1 cellular context compared by ENCODE assay signal in the genomic region with DNA sequence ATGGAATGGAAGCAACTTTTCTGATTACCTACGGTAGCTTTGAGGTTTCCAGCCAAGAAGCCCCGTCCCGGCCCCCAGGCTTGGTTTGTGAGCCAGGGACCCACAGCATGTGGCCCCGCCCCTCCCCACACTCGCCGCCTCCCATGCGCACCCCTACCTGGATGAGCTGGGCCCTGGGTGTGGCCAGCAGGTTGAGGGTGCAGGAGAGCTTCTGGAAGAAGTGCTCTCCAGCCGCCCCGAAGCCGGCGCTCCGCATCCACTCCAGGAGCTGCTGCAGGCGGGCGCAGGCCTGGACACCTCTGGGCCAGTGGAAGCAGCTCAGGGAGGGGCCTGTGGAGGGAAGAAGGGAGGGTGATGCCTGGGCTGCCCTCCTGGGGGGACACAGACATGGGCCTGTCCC.
TF ChIP-seq lines count a peak whose summit lies in the region.

No MANE protein-coding gene starts in this region.

TF ChIP-seq in H1, 55 proteins besides CTCF, POLR2A, EP300 and RAD21:
- TF ChIP-seq EGR1 (IDR thresholded peaks at IDR 0.05; ENCODE audit: borderline replicate concordance, low read depth, low read length) (no peak), RXRA (IDR thresholded peaks at IDR 0.05; ENCODE audit: insufficient read depth, low read depth, low read length) (no peak), SIN3A (conservative IDR thresholded peaks at IDR 0.05 in 1 of 2, IDR thresholded peaks at IDR 0.05 in 1 of 2; ENCODE audit: low read depth in 1 of 2, low read length in 2 of 2) (no peak), SIX5 (IDR thresholded peaks at IDR 0.05; ENCODE audit: low read depth, low read length) (no peak), TEAD4 (IDR thresholded peaks at IDR 0.05; ENCODE audit: low read depth, low read length) (no peak), TAF7 (optimal IDR thresholded peaks at IDR 0.05; ENCODE audit: borderline replicate concordance, low read depth, low read length) (no peak), FOSL1 (IDR thresholded peaks at IDR 0.05; ENCODE audit: insufficient read depth, low read depth, low read length) (no peak)
TF ChIP-seq in H1: peak in this region for 0.
